ENCODE assay signal across 9 cellular contexts in genomic region chr2:64649626-64650025, GRCh38. TPM values are rescaled to one million over a fixed set of nuclear protein-coding genes. Genes with fewer than 3 reads are reported as not detected.
A peak's percentile ranks its signal among the peaks of the same experiment; 100 is the strongest.
DNase-seq lines count a peak whose midpoint lies in the region; ATAC-seq and TF ChIP-seq lines count a peak whose summit lies in the region.
"Had no signal": no experiment of that assay in that cellular context is flagged by ENCODE, and none has a peak within 500 bp of the region (broad histone marks: within the 10 kb centered on the region; RNA-seq: fewer than 3 reads in every experiment).

No MANE protein-coding gene starts in this region.

- peak overlapping the region; percentile 68 for H3K27ac Mint-ChIP-seq in T-helper 1 cell treated with Interleukin-12 subunit alpha and Interleukin-12 subunit beta and Interleukin-4 antibody, amounts not matched to agents 30 μg/mL and 1 μg/mL, for 36 hours
- peak overlapping the region; percentile 82 for H3K27ac Mint-ChIP-seq in activated naive CD8-positive, alpha-beta T cell

- peaks cover 0 to 71% (median 23%) of the 10 kb centered on the region in 4 donors for H3K4me1 ChIP-seq in right lobe of liver
- H3K4me1 ChIP-seq in stomach: peaks cover 38 to 76% (median 61%) of the 10 kb centered on the region in 4 donors

- H3K4me3 ChIP-seq in right lobe of liver: peak overlapping the region in 1 of 3 donors; percentile 72
- H3K4me3 ChIP-seq in stomach: no peak overlapping the region

- no peaks in the 10 kb centered on the region for H3K27me3 ChIP-seq in right lobe of liver
- no peaks in the 10 kb centered on the region for H3K27me3 ChIP-seq in stomach

- 57% methylated on average over 3 of the region's 5 CpGs for WGBS in right lobe of liver (ENCODE audit: insufficient coverage, low coverage, low lambda C conversion rate, missing lambda C conversion rate)
- WGBS in stomach, 5 donors: 31 to 55% (median 33%) methylated on average over 5 of the region's 5 CpGs

- TF ChIP-seq EP300 in stomach (IDR thresholded peaks at IDR 0.05): no peak

- peak; percentile 1 to 16 (median 6) for ATAC-seq in right lobe of liver
- no peak for ATAC-seq in HG02759 (IDR thresholded peaks at IDR 0.05; ENCODE audit: unreplicated experiment)

- H3K36me3 Mint-ChIP-seq in T-helper 1 cell treated with Interleukin-12 subunit alpha and Interleukin-12 subunit beta and Interleukin-4 antibody, amounts not matched to agents 30 μg/mL and 1 μg/mL, for 36 hours (ENCODE audit: low read depth): peaks cover 9% of the 10 kb centered on the region
- H3K36me3 Mint-ChIP-seq in activated naive CD8-positive, alpha-beta T cell: no peaks in the 10 kb centered on the region

- H3K27me3 Mint-ChIP-seq in T-helper 1 cell treated with Interleukin-12 subunit alpha and Interleukin-12 subunit beta and Interleukin-4 antibody, amounts not matched to agents 30 μg/mL and 1 μg/mL, for 36 hours (ENCODE audit: low read depth): no peaks in the 10 kb centered on the region
- no peaks in the 10 kb centered on the region for H3K27me3 Mint-ChIP-seq in activated naive CD8-positive, alpha-beta T cell

- intact Hi-C loops in right lobe of liver (cut with DNase I): no loop called here
- intact Hi-C loops in stomach (cut with DNase I; ENCODE audit: low total_unique reads): loop anchor here (5.0 kb wide), 1 partner anchor 213 kb away; no protein-coding TSS in a partner anchor

- H3K4me3 Mint-ChIP-seq in T-helper 1 cell treated with Interleukin-12 subunit alpha and Interleukin-12 subunit beta and Interleukin-4 antibody, amounts not matched to agents 30 μg/mL and 1 μg/mL, for 36 hours: peak overlapping the region; percentile 63
- peak overlapping the region; percentile 59 for H3K4me3 Mint-ChIP-seq in activated naive CD8-positive, alpha-beta T cell

- H3K9me3 ChIP-seq in right lobe of liver: no peaks in the 10 kb centered on the region
- H3K9me3 ChIP-seq in stomach: no peaks in the 10 kb centered on the region

- no peaks in the 10 kb centered on the region for H3K9me3 Mint-ChIP-seq in T-helper 1 cell treated with Interleukin-12 subunit alpha and Interleukin-12 subunit beta and Interleukin-4 antibody, amounts not matched to agents 30 μg/mL and 1 μg/mL, for 36 hours
- no peaks in the 10 kb centered on the region for H3K9me3 Mint-ChIP-seq in activated naive CD8-positive, alpha-beta T cell (ENCODE audit: low read depth)

- H3K27ac ChIP-seq in right lobe of liver: peak overlapping the region; percentile 24 to 99 (median 98)
- H3K27ac ChIP-seq in stomach: peak overlapping the region; percentile 68 to 78 (median 75)

- no peaks in the 10 kb centered on the region for H3K36me3 ChIP-seq in right lobe of liver
- no peaks in the 10 kb centered on the region for H3K36me3 ChIP-seq in stomach

- no peak for TF ChIP-seq CTCF in right lobe of liver (IDR thresholded peaks at IDR 0.05)
- no peak for TF ChIP-seq CTCF in stomach (IDR thresholded peaks at IDR 0.05)

- peaks cover 57% of the 10 kb centered on the region for H3K4me1 Mint-ChIP-seq in T-helper 1 cell treated with Interleukin-12 subunit alpha and Interleukin-12 subunit beta and Interleukin-4 antibody, amounts not matched to agents 30 μg/mL and 1 μg/mL, for 36 hours (ENCODE audit: low read depth)
- H3K4me1 Mint-ChIP-seq in activated naive CD8-positive, alpha-beta T cell (ENCODE audit: low read depth): peaks cover 72% of the 10 kb centered on the region

- DNase-seq in T-helper 1 cell: no peak
- peak; percentile 51 to 76 (median 72) for DNase-seq in right lobe of liver
- DNase-seq in stomach: peak; percentile 45
- DNase-seq in putamen (ENCODE audit: low spot score): no peak
- no peak for DNase-seq in NCI-H1105 (lab: John Stamatoyannopoulos, UW)
- DNase-seq: NK-92 treated with Interleukin-12 subunit alpha and Interleukin-12 subunit beta, amount 100 ng/mL, for 24 hours had no signal

- no peak for TF ChIP-seq POLR2A in right lobe of liver (IDR thresholded peaks at IDR 0.05)
- no peak for TF ChIP-seq POLR2A in stomach (IDR thresholded peaks at IDR 0.05)

RNA-seq across cellular contexts. Expression of gene SERTAD2, which starts 4.1 kb away (rescaled TPM):
- total RNA-seq in right lobe of liver: 10 to 100 TPM in 2 of 6 experiments, 1 to 10 TPM in 4; 3.7 to 14.4 (median 8.4) TPM
- total RNA-seq in stomach: 10 to 100 TPM in 2 of 5 donors, 1 to 10 TPM in 3; 2.0 to 11.9 (median 9.3) TPM
- 1 to 10 TPM; 2.9 to 7.2 (median 5.7) TPM for polyA plus RNA-seq in stomach

Comparison
In these comparisons a context has a peak if more than half of its experiments do, and no peak if none do; other contexts are left out.
1. DNase-seq: peak in right lobe of liver (3 of 3) and stomach (single experiment); none in T-helper 1 cell (0 of 5), putamen (single experiment) and NCI-H1105 (single experiment).